8 cellular contexts compared by ENCODE assay signal in the genomic region with DNA sequence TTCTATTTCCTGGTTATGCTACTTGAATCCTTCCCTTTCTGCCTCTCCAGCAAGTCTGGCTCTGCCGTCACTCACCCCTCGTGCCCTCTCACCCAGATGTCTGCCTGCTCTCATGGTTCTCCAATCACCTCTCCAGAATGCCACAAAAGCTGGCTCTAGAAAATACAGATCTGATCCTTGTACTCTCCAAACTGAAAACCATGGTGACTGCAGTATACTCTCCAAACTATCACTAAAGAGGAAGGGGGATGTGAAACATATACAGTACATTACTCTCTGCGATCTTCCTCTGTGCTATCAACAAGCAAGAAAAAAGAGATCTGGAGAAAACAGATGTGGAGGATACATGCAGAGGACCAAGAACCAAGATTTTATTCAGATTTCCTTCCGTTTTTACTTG.
DNase-seq lines count a peak whose midpoint lies in the region; ATAC-seq and TF ChIP-seq lines count a peak whose summit lies in the region.

No MANE protein-coding gene starts in this region.

- H3K4me3 ChIP-seq in dorsolateral prefrontal cortex, result peak overlapping the region in 1 of 59 donors; percentile 0

- H3K4me1 Mint-ChIP-seq in activated B cell treated with CpG ODN at 0.5 μM for 24 hours (peaks cover 26% of the 10 kb centered on the region), natural killer cell (peaks cover 35 to 39% of the 10 kb centered on the region in 2 donors)

- H3K27me3 Mint-ChIP-seq in activated B cell treated with CpG ODN at 0.5 μM for 24 hours, result no peaks in the 10 kb centered on the region
- H3K27me3 Mint-ChIP-seq in natural killer cell (ENCODE audit: low read depth in 2 of 2), result no peaks in the 10 kb centered on the region

- ATAC-seq in GM18858 (IDR thresholded peaks at IDR 0.05; ENCODE audit: unreplicated experiment) (peak; percentile 62), HG02852 (IDR thresholded peaks at IDR 0.05; ENCODE audit: unreplicated experiment) (peak; percentile 73), activated B cell treated with CpG ODN at 0.5 μM for 24 hours (ENCODE audit: low read depth) (peak; percentile 49), natural killer cell (no peak), HG02763 (IDR thresholded peaks at IDR 0.05; ENCODE audit: unreplicated experiment) (no peak)

- TF ChIP-seq CTCF in activated B cell treated with CpG ODN at 0.5 μM for 24 hours (IDR thresholded peaks at IDR 0.05) (no peak), natural killer cell (IDR thresholded peaks at IDR 0.05) (no peak), dorsolateral prefrontal cortex (IDR thresholded peaks at IDR 0.05 in 54 of 56, conservative IDR thresholded peaks at IDR 0.05 in 2 of 56; ENCODE audit: low read depth in 1 of 56, partially characterized antibody in 56 of 56) (no peak)

- H3K36me3 Mint-ChIP-seq in activated B cell treated with CpG ODN at 0.5 μM for 24 hours (ENCODE audit: low read depth) (no peaks in the 10 kb centered on the region), natural killer cell (peaks cover 6% of the 10 kb centered on the region)

- POLR2A ChIA-PET in activated B cell treated with CpG ODN at 0.5 μM for 24 hours (lab: Charles Lee), result no interaction called here

- no peaks in the 10 kb centered on the region for H3K27me3 ChIP-seq in dorsolateral prefrontal cortex

- intact Hi-C loops in activated B cell treated with CpG ODN at 0.5 μM for 24 hours (cut with micrococcal nuclease) (loop anchor here (1.0 kb wide), 1 partner anchor 14 kb away; no protein-coding TSS in a partner anchor), natural killer cell (cut with micrococcal nuclease) (no loop called here), dorsolateral prefrontal cortex (cut with DNase I) (no loop called here)

- DNase-seq in activated B cell treated with CpG ODN at 0.5 μM for 24 hours (no peak), natural killer cell (no peak), GM03348 (ENCODE audit: low spot score) (no peak), dorsolateral prefrontal cortex (no peak)
- no peak for DNase-seq in stimulated activated CD4-positive, alpha-beta T cell treated with anti-CD3 and anti-CD28 coated beads, Interleukin-4, amount 100 ng/mL, for 1 hour

- H3K27ac ChIP-seq in dorsolateral prefrontal cortex, result peak overlapping the region in 8 of 59 donors; percentile 4 to 44 (median 22)

- H3K27ac Mint-ChIP-seq in activated B cell treated with CpG ODN at 0.5 μM for 24 hours (peak overlapping the region; percentile 61), natural killer cell (peak overlapping the region; percentile 33 to 44)

- H3K4me3 Mint-ChIP-seq in activated B cell treated with CpG ODN at 0.5 μM for 24 hours (no peak overlapping the region), natural killer cell (peak overlapping the region; percentile 9)

- CTCF ChIA-PET in activated B cell treated with CpG ODN at 0.5 μM for 24 hours (lab: Charles Lee), result no interaction called here

- no peaks in the 10 kb centered on the region for H3K9me3 Mint-ChIP-seq in activated B cell treated with CpG ODN at 0.5 μM for 24 hours
- H3K9me3 Mint-ChIP-seq in natural killer cell, result no peaks in the 10 kb centered on the region

Comparison
In these comparisons a context has a peak if more than half of its experiments do, and no peak if none do; other contexts are left out.
1. ATAC-seq: peak in GM18858 (single experiment), HG02852 (single experiment) and activated B cell treated with CpG ODN at 0.5 μM for 24 hours (single experiment); none in natural killer cell (0 of 3) and HG02763 (single experiment).